Comparison of ENCODE assay signal across 1 cellular context in the genomic region with DNA sequence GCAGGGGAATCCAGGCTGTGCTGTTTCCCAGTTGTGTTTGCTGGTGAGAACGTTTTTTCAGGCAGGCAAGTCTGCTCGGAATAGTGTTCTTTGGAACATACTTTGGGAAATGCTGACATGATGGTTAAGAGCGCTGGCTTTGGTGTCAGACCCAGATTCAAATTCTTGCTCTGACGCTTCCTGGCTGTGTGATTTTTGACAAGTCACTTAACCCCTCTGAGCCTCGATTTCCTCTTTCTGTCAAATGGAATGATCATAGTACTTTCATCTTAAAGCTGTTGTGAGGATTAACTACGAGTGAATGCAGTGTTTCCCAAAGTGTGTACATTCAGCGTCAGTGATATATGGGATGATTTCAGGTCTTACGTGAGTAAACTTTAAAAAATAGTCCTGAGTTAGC.
TF ChIP-seq lines count a peak whose summit lies in the region.

No MANE protein-coding gene starts in this region.

TF ChIP-seq in K562, 482 proteins besides CTCF, POLR2A, EP300 and RAD21:
- TF ChIP-seq MCM2 (IDR thresholded peaks at IDR 0.05; ENCODE audit: low read depth) (no peak), SMARCA5 (IDR thresholded peaks at IDR 0.05) (0 out of 2 replicates have a peak, but pooled peaks have one; percentile 40), BCOR (IDR thresholded peaks at IDR 0.05) (peak; percentile 81; the same call in 1 of the 2 replicates), RNF2 (IDR thresholded peaks at IDR 0.05) (no peak), RBM25 (IDR thresholded peaks at IDR 0.05; ENCODE audit: low read depth, low read length, severe bottlenecking) (peak; percentile 94), ZFP36 (IDR thresholded peaks at IDR 0.05; ENCODE audit: low read depth, low read length, partially characterized antibody) (peak; percentile 70)
